ENCODE assay signal across 29 cellular contexts in genomic region chr10:50560370-50560769, GRCh38.
"Had no signal": no experiment of that assay in that cellular context is flagged by ENCODE, and none has a peak within 500 bp of the region (broad histone marks: within the 10 kb centered on the region; RNA-seq: fewer than 3 reads in every experiment).

No MANE protein-coding gene starts in this region.

- DNase-seq: activated CD4-positive, alpha-beta T cell treated with anti-CD3 and anti-CD28 coated beads for 36 hours; activated CD4-positive, alpha-beta T cell treated with anti-CD3 and anti-CD28 coated beads, Interleukin-2, amount 10 ng/mL, durations not matched to agents 7 days and 5 days; activated CD4-positive, alpha-beta T cell treated with anti-CD3 and anti-CD28 coated beads, Interleukin-2, amount 50 U/mL, for 48 hours; activated CD8-positive, alpha-beta T cell treated with anti-CD3 and anti-CD28 coated beads, Interleukin-2, amount 10 ng/mL, durations not matched to agents 7 days and 5 days; activated gamma-delta T cell; activated naive CD4-positive, alpha-beta T cell treated with Interleukin-2 at 50 U/mL for 16 hours; activated naive CD8-positive, alpha-beta T cell treated with anti-CD3 and anti-CD28 coated beads, Interleukin-2, amount 10 ng/mL, durations not matched to agents 7 days and 5 days; activated T-cell treated with anti-CD3 and anti-CD28 coated beads, Interleukin-2, amount 50 U/mL, for 24 hours; Karpas-422; KBM-7; MG63; NCI-H1048; NCI-H1105 treated with DMSO at 0.1 percent for 48 hours; NCI-H1436; NCI-H1694; NCI-H1930; NCI-H2081 treated with DMSO at 0.1 percent for 48 hours; NCI-H226; NCI-H526; NCI-H748 treated with DMSO at 0.1 percent for 48 hours; NK-92 treated with Interleukin-12 subunit alpha and Interleukin-12 subunit beta, amount 100 ng/mL, for 24 hours; PC-3; Right ventricle myocardium superior; T1000 had no signal

- H3K36me3 ChIP-seq: ascending aorta, cardiac muscle cell, MG63 had no signal

- H3K27me3 ChIP-seq: ascending aorta, cardiac muscle cell, MG63 had no signal

- H3K4me3 ChIP-seq: ascending aorta, cardiac muscle cell, MG63, SK-N-MC had no signal

- ATAC-seq: activated CD4-positive, alpha-beta T cell treated with anti-CD3 and anti-CD28 coated beads for 36 hours; activated CD4-positive, CD25-positive, alpha-beta regulatory T cell treated with anti-CD3 and anti-CD28 coated beads, Interleukin-2, amount 50 U/mL, for 24 hours; activated CD8-positive, alpha-beta T cell treated with anti-CD3 and anti-CD28 coated beads, Interleukin-2, amount 10 ng/mL, durations not matched to agents 7 days and 5 days; PC-3; WTC11 had no signal

- H3K27ac ChIP-seq: cardiac muscle cell, SK-N-MC had no signal

- H3K9me3 ChIP-seq: ascending aorta, MG63 had no signal
